In the genomic region with DNA sequence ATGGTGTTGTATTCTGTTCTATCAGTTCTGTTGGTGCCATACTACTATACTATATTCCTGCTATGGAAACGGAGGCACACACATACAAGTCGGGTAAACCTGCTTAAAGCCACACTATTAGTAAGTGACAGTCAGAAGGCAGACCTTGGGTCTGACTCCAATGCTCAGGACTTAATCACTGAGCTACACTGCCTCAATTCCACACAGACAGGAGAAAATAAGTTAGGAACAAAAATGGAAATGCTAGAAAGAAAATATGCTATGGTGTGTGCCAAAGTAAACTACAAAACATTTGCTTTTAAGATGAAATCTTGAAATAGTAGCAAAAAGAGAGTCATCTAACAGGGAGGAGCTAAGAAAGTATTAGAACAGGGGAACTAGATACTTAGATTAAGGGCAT, we compare ENCODE assay signal across 11 cellular contexts. TPM values are rescaled to one million over a fixed set of nuclear protein-coding genes. Genes with fewer than 3 reads are reported as not detected.
A peak's percentile ranks its signal among the peaks of the same experiment; 100 is the strongest.
DNase-seq lines count a peak whose midpoint lies in the region; ATAC-seq, FAIRE-seq and TF ChIP-seq lines count a peak whose summit lies in the region.
"Had no signal": no experiment of that assay in that cellular context is flagged by ENCODE, and none has a peak within 500 bp of the region (broad histone marks: within the 10 kb centered on the region; RNA-seq: fewer than 3 reads in every experiment).

No MANE protein-coding gene starts in this region.

- H3K36me3 ChIP-seq in naive thymus-derived CD4-positive, alpha-beta T cell (ENCODE audit: control insufficient read depth in 2 of 3, insufficient read depth in 3 of 3, low read length in 3 of 3): no peaks in the 10 kb centered on the region

- H3K4me3 Mint-ChIP-seq in naive thymus-derived CD4-positive, alpha-beta T cell: no peak overlapping the region
- no peak overlapping the region for H3K4me3 Mint-ChIP-seq in natural killer cell
- H3K4me3 Mint-ChIP-seq: neural crest cell had no signal

- H3K27ac ChIP-seq in A549: no peak overlapping the region
- no peak overlapping the region for H3K27ac ChIP-seq in naive thymus-derived CD4-positive, alpha-beta T cell (ENCODE audit: low read depth, low read length)

- POLR2A ChIA-PET in A549 (lab: Yijun Ruan, JAX): interaction anchor here (0.7 kb wide), 2 partner anchors 31 to 167 kb away, joined by 3 to 6 read pairs; no protein-coding TSS in a partner anchor
- POLR2A ChIA-PET in naive thymus-derived CD4-positive, alpha-beta T cell (lab: Charles Lee): no interaction called here

- 2% methylated on average over 2 of the region's 2 CpGs for WGBS in A549 (ENCODE audit: missing lambda C conversion rate)

- H3K27me3 Mint-ChIP-seq in naive thymus-derived CD4-positive, alpha-beta T cell: peaks cover 7 to 21% (median 16%) of the 10 kb centered on the region in 5 donors
- H3K27me3 Mint-ChIP-seq in natural killer cell (ENCODE audit: low read depth in 2 of 2): peaks cover 6 to 8% of the 10 kb centered on the region in 2 donors

- FAIRE-seq in A549 (lab: Jason Lieb, UNC): no peak

- peaks cover 0 to 12% (median 2%) of the 10 kb centered on the region in 7 donors for H3K4me1 Mint-ChIP-seq in naive thymus-derived CD4-positive, alpha-beta T cell
- no peaks in the 10 kb centered on the region for H3K4me1 Mint-ChIP-seq in natural killer cell

- TF ChIP-seq POLR2A in A549 (IDR thresholded peaks at IDR 0.05; ENCODE audit: low read length): no peak

- H3K9me3 Mint-ChIP-seq in naive thymus-derived CD4-positive, alpha-beta T cell: peaks cover 0 to 2% (median 0%) of the 10 kb centered on the region in 11 donors
- no peaks in the 10 kb centered on the region for H3K9me3 Mint-ChIP-seq in natural killer cell
- H3K9me3 Mint-ChIP-seq: neural crest cell had no signal

- peak overlapping the region in 1 of 9 donors; percentile 19 for H3K27ac Mint-ChIP-seq in naive thymus-derived CD4-positive, alpha-beta T cell
- H3K27ac Mint-ChIP-seq in natural killer cell: no peak overlapping the region

- no peaks in the 10 kb centered on the region for H3K27me3 ChIP-seq in naive thymus-derived CD4-positive, alpha-beta T cell (ENCODE audit: control insufficient read depth in 2 of 2, insufficient read depth in 2 of 2, low read length in 2 of 2)

- H3K4me3 ChIP-seq in A549: peak overlapping the region; percentile 39; the same call in 2 of the 3 replicates
- H3K4me3 ChIP-seq in naive thymus-derived CD4-positive, alpha-beta T cell (ENCODE audit: low read length): no peak overlapping the region

- no peaks in the 10 kb centered on the region for H3K36me3 Mint-ChIP-seq in naive thymus-derived CD4-positive, alpha-beta T cell
- H3K36me3 Mint-ChIP-seq in natural killer cell: no peaks in the 10 kb centered on the region

- TF ChIP-seq CTCF in A549 (IDR thresholded peaks at IDR 0.05): no peak
- no peak for TF ChIP-seq CTCF in natural killer cell (IDR thresholded peaks at IDR 0.05)

- H3K4me1 ChIP-seq in A549: peaks cover 8% of the 10 kb centered on the region; the same call in 2 of the 3 replicates
- no peaks in the 10 kb centered on the region for H3K4me1 ChIP-seq in naive thymus-derived CD4-positive, alpha-beta T cell (ENCODE audit: control insufficient read depth in 2 of 2, insufficient read depth in 2 of 2, low read length in 2 of 2)

- CTCF ChIA-PET in A549 (lab: Yijun Ruan, JAX): interaction anchor here (1.2 to 4.4 kb wide), 3 partner anchors 13 to 48 kb away, joined by 5 to 38 read pairs (median 5); partner anchors contain the start of gene MYO1D
- CTCF ChIA-PET in naive thymus-derived CD4-positive, alpha-beta T cell (lab: Charles Lee): no interaction called here

- peak overlapping the region; percentile 74 for H3K4me2 ChIP-seq in A549

- no peak for TF ChIP-seq RAD21 in A549 (conservative IDR thresholded peaks at IDR 0.05 in 1 of 2, IDR thresholded peaks at IDR 0.05 in 1 of 2)

- no peak for TF ChIP-seq EP300 in A549 (IDR thresholded peaks at IDR 0.05)

- intact Hi-C loops in naive thymus-derived CD4-positive, alpha-beta T cell (cut with micrococcal nuclease): no loop called here
- intact Hi-C loops in natural killer cell (cut with micrococcal nuclease): no loop called here

- DNase-seq in A549 (ENCODE audit: low read depth in 1 of 2, low spot score in 1 of 2) (no peak), hepatic stellate cell (ENCODE audit: low spot score) (peak; percentile 23), natural killer cell (no peak), islet precursor cell (no peak)
- no peak for DNase-seq in central memory CD4-positive, alpha-beta T cell
- no peak for DNase-seq in naive thymus-derived CD4-positive, alpha-beta T cell
- DNase-seq: foreskin melanocyte, NCI-H526 had no signal

- peak in 1 of 2 experiments; percentile 31; a peak in 3 of 6 replicates for ATAC-seq in A549
- ATAC-seq in GM21367 (IDR thresholded peaks at IDR 0.05; ENCODE audit: unreplicated experiment): peak; percentile 7
- ATAC-seq in HG03439 (IDR thresholded peaks at IDR 0.05; ENCODE audit: unreplicated experiment): peak; percentile 22
- ATAC-seq in naive thymus-derived CD4-positive, alpha-beta T cell: no peak
- no peak for ATAC-seq in natural killer cell

- H3K9me3 ChIP-seq in A549: no peaks in the 10 kb centered on the region
- no peaks in the 10 kb centered on the region for H3K9me3 ChIP-seq in naive thymus-derived CD4-positive, alpha-beta T cell (ENCODE audit: control insufficient read depth in 2 of 3, low read length in 3 of 3)

TF ChIP-seq in A549, 52 proteins besides CTCF, POLR2A, EP300 and RAD21:
- TF ChIP-seq JUNB (IDR thresholded peaks at IDR 0.05): no peak
- no peak for TF ChIP-seq POLR2AphosphoS2 (conservative IDR thresholded peaks at IDR 0.05; ENCODE audit: low read length)

RNA-seq across cellular contexts. Expression of gene MYO1D, which starts 48.1 kb away (rescaled TPM):
- polyA plus RNA-seq in A549 (2011; rRNA removed) (4.2 and 5.6 TPM in 2 replicates), A549 (2017; fragmentation: RNase III; extraction: RNeasy Plus Mini Kit Qiagen cat#74134 plus additional on column Dnase treatment) (2.3 to 2.8 TPM (median 2.8 TPM) in 3 replicates)
- polyA plus RNA-seq in A549 (2012; cell fraction: cytosol; rRNA removed): 1.1 TPM in 2 replicates
- 1.5 and 1.7 TPM in 2 replicates for polyA plus RNA-seq in A549 (2012; cell fraction: nucleus; rRNA removed)
- 5.8 and 9.5 TPM in 2 replicates for polyA minus RNA-seq in A549 (2011; rRNA and poly(A)+ RNA removed)
- total RNA-seq in naive thymus-derived CD4-positive, alpha-beta T cell: 1 to 10 TPM; 2.2 to 8.0 (median 6.9) TPM
- 1 to 10 TPM in 1 of 2 donors, under 1 TPM in 1; 0.93 to 2.6 TPM for polyA plus RNA-seq in naive thymus-derived CD4-positive, alpha-beta T cell
- 10 to 100 TPM in 2 of 3 donors, 1 to 10 TPM in 1; 6.8 to 20.2 (median 10.5) TPM for total RNA-seq in natural killer cell

Comparison
In these comparisons a context has a peak if more than half of its experiments do, and no peak if none do; other contexts are left out.
1. ATAC-seq: peak in GM21367 (single experiment) and HG03439 (single experiment); none in naive thymus-derived CD4-positive, alpha-beta T cell (single experiment) and natural killer cell (0 of 3).